8 cellular contexts compared by ENCODE assay signal in genomic region chr15:25437751-25438600, GRCh38. TPM values are rescaled to one million over a fixed set of nuclear protein-coding genes. Genes with fewer than 3 reads are reported as not detected.
DNase-seq lines count a peak whose midpoint lies in the region; ATAC-seq lines count a peak whose summit lies in the region.

No MANE protein-coding gene starts in this region.

- DNase-seq in D341Med (ENCODE audit: low spot score) (peak; percentile 74), HT1080 (ENCODE audit: low read depth) (peak; percentile 18), T-helper 1 cell (peak; percentile 19 to 68 (median 35)), hepatic stellate cell (ENCODE audit: low spot score) (peak; percentile 31), sciatic nerve (ENCODE audit: low spot score) (peak; percentile 71), NCI-H2196 treated with DMSO at 0.1 percent for 48 hours (lab: John Stamatoyannopoulos, UW; ENCODE audit: unreplicated experiment) (no peak)

- intact Hi-C loops in sciatic nerve (cut with DNase I) = no loop called here

- ATAC-seq in GM21367 (IDR thresholded peaks at IDR 0.05; ENCODE audit: unreplicated experiment) (peak; percentile 37), sciatic nerve (peak; percentile 62)

- H3K27ac ChIP-seq in angular gyrus (ENCODE audit: low read depth, low read length) = peak overlapping the region; percentile 88

RNA-seq across cellular contexts. Expression of gene UBE3A, which starts 0.8 kb away (rescaled TPM):
- 64.7 and 69.5 TPM in 2 replicates for total RNA-seq in HT1080 (2014; rRNA removed; shearing (Covaris generic))
- 51.9 and 69.1 TPM in 2 replicates for polyA plus RNA-seq in HT1080 (2015; cell fraction: cytosol; rRNA removed)
- 78.3 and 81.3 TPM in 2 replicates for polyA plus RNA-seq in HT1080 (2015; cell fraction: nucleus; rRNA removed)
- 117 TPM for total RNA-seq in sciatic nerve
